ENCODE assay signal across 11 cellular contexts in genomic region chr18:44637210-44638051, GRCh38. TPM values are rescaled to one million over a fixed set of nuclear protein-coding genes. Genes with fewer than 3 reads are reported as not detected.
DNase-seq lines count a peak whose midpoint lies in the region; ATAC-seq, FAIRE-seq and TF ChIP-seq lines count a peak whose summit lies in the region.
"Had no signal": no experiment of that assay in that cellular context is flagged by ENCODE, and none has a peak within 500 bp of the region (broad histone marks: within the 10 kb centered on the region; RNA-seq: fewer than 3 reads in every experiment).

No MANE protein-coding gene starts in this region.

- DNase-seq in GM12891 (ENCODE audit: insufficient read length, low spot score) (no peak), HK-2 (ENCODE audit: unreplicated experiment) (peak; percentile 14), choroid plexus epithelial cell (ENCODE audit: low read depth) (peak; percentile 50), non-pigmented ciliary epithelial cell (ENCODE audit: low read depth) (peak; percentile 38), NCI-H1092 treated with DMSO at 0.1 percent for 48 hours (lab: John Stamatoyannopoulos, UW) (no peak), H7 (no peak)
- DNase-seq: NCI-H1417 treated with DMSO at 0.1 percent for 48 hours, SHP77 had no signal

- no peaks in the 10 kb centered on the region for H3K27me3 ChIP-seq in H7 (ENCODE audit: control insufficient read depth, insufficient read depth, low read length)

- TF ChIP-seq CTCF in choroid plexus epithelial cell (conservative IDR thresholded peaks at IDR 0.05; ENCODE audit: low read depth, low read length), result no peak

- no peak for ATAC-seq in GM18858 (IDR thresholded peaks at IDR 0.05; ENCODE audit: unreplicated experiment)
- ATAC-seq in HG03159 (IDR thresholded peaks at IDR 0.05; ENCODE audit: unreplicated experiment), result no peak

- H3K4me3 ChIP-seq in choroid plexus epithelial cell (ENCODE audit: low read depth, low read length), result no peak overlapping the region
- no peak overlapping the region for H3K4me3 ChIP-seq in H7 (ENCODE audit: insufficient read depth, low read depth, low read length)

- peak; percentile 26 for FAIRE-seq in GM12891 (lab: Jason Lieb, UNC)
- FAIRE-seq: colon had no signal

- TF ChIP-seq POLR2A in GM12891 (IDR thresholded peaks at IDR 0.05; ENCODE audit: low read depth, low read length), result no peak

- H3K36me3 ChIP-seq in H7 (replicated peaks; ENCODE audit: control insufficient read depth, insufficient read depth, low read length), result no peaks in the 10 kb centered on the region

TF ChIP-seq in GM12891, 5 proteins besides CTCF, POLR2A, EP300 and RAD21:
- no peak for TF ChIP-seq POLR2AphosphoS5 (IDR thresholded peaks at IDR 0.05; ENCODE audit: low read depth, low read length)
- TF ChIP-seq PAX5 (IDR thresholded peaks at IDR 0.05; ENCODE audit: insufficient read depth, low read length, severe bottlenecking), result no peak
- no peak for TF ChIP-seq SPI1 (IDR thresholded peaks at IDR 0.05; ENCODE audit: low read depth, low read length)
- TF ChIP-seq TAF1 (IDR thresholded peaks at IDR 0.05; ENCODE audit: low read depth, low read length), result no peak
- no peak for TF ChIP-seq POU2F2 (IDR thresholded peaks at IDR 0.05; ENCODE audit: low read depth, low read length)

RNA-seq across cellular contexts. Expression of gene SETBP1, which starts 43.3 kb away (rescaled TPM):
- 3.4 TPM for polyA plus RNA-seq in GM12891 (2012; ENCODE audit: low read depth, missing spikeins)
- 1.8 and 3.3 TPM in 2 replicates for total RNA-seq in H7 (2014; rRNA removed; shearing (Covaris generic))

Comparison
In these comparisons a context has a peak if more than half of its experiments do, and no peak if none do; other contexts are left out.
1. DNase-seq: peak in HK-2 (single experiment), choroid plexus epithelial cell (single experiment) and non-pigmented ciliary epithelial cell (single experiment); none in GM12891 (single experiment), NCI-H1092 treated with DMSO at 0.1 percent for 48 hours (single experiment) and H7 (single experiment).